20 cellular contexts compared by ENCODE assay signal in the genomic region with DNA sequence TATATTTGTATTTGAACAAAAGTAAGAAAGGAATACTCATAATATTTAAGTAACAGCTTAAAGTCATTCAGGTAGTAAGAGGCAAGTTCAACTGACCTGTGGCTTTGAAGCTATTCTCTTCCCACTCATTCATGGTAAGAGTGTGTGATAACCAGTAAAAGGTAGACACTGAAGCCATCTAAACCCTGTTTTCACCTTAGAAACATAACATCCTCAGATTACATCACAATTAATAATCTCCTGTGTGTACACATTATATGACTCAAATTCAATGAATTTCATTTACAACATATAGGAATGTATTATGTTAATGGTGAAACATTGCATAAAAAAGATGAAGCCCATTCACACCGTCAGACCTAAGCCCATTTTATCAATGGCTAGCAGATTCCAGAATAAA.
A peak's percentile ranks its signal among the peaks of the same experiment; 100 is the strongest.
DNase-seq lines count a peak whose midpoint lies in the region; ATAC-seq, FAIRE-seq and TF ChIP-seq lines count a peak whose summit lies in the region.
"Had no signal": no experiment of that assay in that cellular context is flagged by ENCODE, and none has a peak within 500 bp of the region (broad histone marks: within the 10 kb centered on the region; RNA-seq: fewer than 3 reads in every experiment).

No MANE protein-coding gene starts in this region.

- H3K9me3 ChIP-seq in RWPE2 (ENCODE audit: severe bottlenecking): no peaks in the 10 kb centered on the region
- H3K9me3 ChIP-seq in lower lobe of right lung: no peaks in the 10 kb centered on the region

- DNase-seq in ELR (ENCODE audit: low read depth): peak; percentile 28
- no peak for DNase-seq in H54 (ENCODE audit: insufficient read length, low spot score)
- no peak for DNase-seq in RWPE2 (ENCODE audit: low spot score)
- peak; percentile 71 for DNase-seq in epithelial cell of esophagus (ENCODE audit: low read depth)
- DNase-seq in OCI-M1 (lab: John Stamatoyannopoulos, UW): no peak
- DNase-seq in NCI-H2081 (lab: John Stamatoyannopoulos, UW): no peak
- no peak for DNase-seq in lower lobe of right lung
- no peak for DNase-seq in activated CD4-positive, alpha-beta T cell treated with anti-CD3 and anti-CD28 coated beads for 48 hours
- DNase-seq: C1 segment of cervical spinal cord; Calu3; CD4-positive, alpha-beta memory T cell; COR-L47; DMS79; EL; GF-D8; H9 had no signal

- H3K27me3 ChIP-seq in RWPE2 (ENCODE audit: insufficient read depth, poor library complexity, severe bottlenecking) (no peaks in the 10 kb centered on the region), lower lobe of right lung (ENCODE audit: low read depth) (no peaks in the 10 kb centered on the region)

- H3K27ac ChIP-seq in RWPE2 (ENCODE audit: poor library complexity, severe bottlenecking): no peak overlapping the region
- no peak overlapping the region for H3K27ac ChIP-seq in lower lobe of right lung

- peaks cover 7% of the 10 kb centered on the region for H3K4me1 ChIP-seq in RWPE2 (ENCODE audit: insufficient read depth, poor library complexity, severe bottlenecking)
- H3K4me1 ChIP-seq in lower lobe of right lung: no peaks in the 10 kb centered on the region

- TF ChIP-seq POLR2A in H54 (IDR thresholded peaks at IDR 0.05; ENCODE audit: low read depth, low read length): no peak

- H3K4me3 ChIP-seq in RWPE2 (ENCODE audit: severe bottlenecking) (no peak overlapping the region), epithelial cell of esophagus (ENCODE audit: low read length) (no peak overlapping the region), lower lobe of right lung (no peak overlapping the region)

- peak; percentile 57 for FAIRE-seq in H54 (lab: Jason Lieb, UNC)
- FAIRE-seq: GM12891, GM18507, H1 had no signal

- TF ChIP-seq CTCF in RWPE2 (IDR thresholded peaks at IDR 0.05; ENCODE audit: poor library complexity, severe bottlenecking) (no peak), epithelial cell of esophagus (IDR thresholded peaks at IDR 0.05; ENCODE audit: insufficient read depth, low read depth, low read length, missing control alignments) (no peak), lower lobe of right lung (IDR thresholded peaks at IDR 0.05) (no peak)

- H3K36me3 ChIP-seq in RWPE2 (ENCODE audit: low read depth): no peaks in the 10 kb centered on the region
- no peaks in the 10 kb centered on the region for H3K36me3 ChIP-seq in lower lobe of right lung

- intact Hi-C loops in lower lobe of right lung (cut with DNase I): no loop called here

- ATAC-seq in RWPE2 (ENCODE audit: low read depth): peak; percentile 85
- ATAC-seq in lower lobe of right lung: no peak
- ATAC-seq: HCT116 had no signal

Comparison
In these comparisons a context has a peak if more than half of its experiments do, and no peak if none do; other contexts are left out.
1. DNase-seq: peak in ELR (single experiment) and epithelial cell of esophagus (single experiment); none in H54 (single experiment), RWPE2 (single experiment), OCI-M1 (single experiment), NCI-H2081 (0 of 2), lower lobe of right lung (single experiment) and activated CD4-positive, alpha-beta T cell treated with anti-CD3 and anti-CD28 coated beads for 48 hours (single experiment).